ENCODE assay signal across 8 cellular contexts in the genomic region with DNA sequence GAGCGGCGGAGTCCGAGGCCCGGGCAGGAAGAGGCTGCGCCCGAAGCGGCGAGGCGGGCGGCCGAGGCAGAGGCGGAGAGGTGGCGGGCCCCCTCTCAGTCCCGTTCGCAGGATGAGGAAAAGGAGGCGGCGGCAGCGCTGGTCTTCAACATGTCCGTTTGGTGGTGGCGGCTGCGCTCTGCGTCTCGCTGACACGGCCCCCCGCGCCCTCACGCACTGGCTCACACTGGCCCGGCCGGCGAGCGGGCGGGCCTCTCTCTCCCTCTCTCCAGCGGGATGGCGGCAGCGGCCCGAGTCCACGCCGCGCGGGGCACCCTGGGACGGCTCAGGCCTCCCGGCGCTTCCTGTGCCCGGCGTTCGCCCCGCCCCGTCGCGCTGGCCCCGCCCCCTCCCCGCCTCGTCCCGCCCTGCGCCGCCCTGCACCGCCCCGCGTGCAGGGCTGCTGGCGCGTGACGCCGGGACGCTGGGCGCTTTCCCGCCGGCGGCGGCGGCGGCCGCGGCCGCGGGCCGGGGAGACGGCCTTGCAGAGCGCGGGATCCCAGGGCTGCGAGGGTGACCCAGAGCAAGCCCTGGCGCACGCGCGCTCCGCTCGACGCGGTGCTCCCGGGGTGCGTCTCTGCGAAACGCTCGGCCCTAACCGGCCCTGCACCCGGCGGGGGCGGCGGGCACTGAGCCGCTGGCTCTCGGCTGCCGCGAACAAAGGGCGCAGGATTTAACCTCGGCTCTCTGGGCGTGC. TPM values are rescaled to one million over a fixed set of nuclear protein-coding genes. Genes with fewer than 3 reads are reported as not detected.
DNase-seq lines count a peak whose midpoint lies in the region; TF ChIP-seq lines count a peak whose summit lies in the region.

A gene with protein sequence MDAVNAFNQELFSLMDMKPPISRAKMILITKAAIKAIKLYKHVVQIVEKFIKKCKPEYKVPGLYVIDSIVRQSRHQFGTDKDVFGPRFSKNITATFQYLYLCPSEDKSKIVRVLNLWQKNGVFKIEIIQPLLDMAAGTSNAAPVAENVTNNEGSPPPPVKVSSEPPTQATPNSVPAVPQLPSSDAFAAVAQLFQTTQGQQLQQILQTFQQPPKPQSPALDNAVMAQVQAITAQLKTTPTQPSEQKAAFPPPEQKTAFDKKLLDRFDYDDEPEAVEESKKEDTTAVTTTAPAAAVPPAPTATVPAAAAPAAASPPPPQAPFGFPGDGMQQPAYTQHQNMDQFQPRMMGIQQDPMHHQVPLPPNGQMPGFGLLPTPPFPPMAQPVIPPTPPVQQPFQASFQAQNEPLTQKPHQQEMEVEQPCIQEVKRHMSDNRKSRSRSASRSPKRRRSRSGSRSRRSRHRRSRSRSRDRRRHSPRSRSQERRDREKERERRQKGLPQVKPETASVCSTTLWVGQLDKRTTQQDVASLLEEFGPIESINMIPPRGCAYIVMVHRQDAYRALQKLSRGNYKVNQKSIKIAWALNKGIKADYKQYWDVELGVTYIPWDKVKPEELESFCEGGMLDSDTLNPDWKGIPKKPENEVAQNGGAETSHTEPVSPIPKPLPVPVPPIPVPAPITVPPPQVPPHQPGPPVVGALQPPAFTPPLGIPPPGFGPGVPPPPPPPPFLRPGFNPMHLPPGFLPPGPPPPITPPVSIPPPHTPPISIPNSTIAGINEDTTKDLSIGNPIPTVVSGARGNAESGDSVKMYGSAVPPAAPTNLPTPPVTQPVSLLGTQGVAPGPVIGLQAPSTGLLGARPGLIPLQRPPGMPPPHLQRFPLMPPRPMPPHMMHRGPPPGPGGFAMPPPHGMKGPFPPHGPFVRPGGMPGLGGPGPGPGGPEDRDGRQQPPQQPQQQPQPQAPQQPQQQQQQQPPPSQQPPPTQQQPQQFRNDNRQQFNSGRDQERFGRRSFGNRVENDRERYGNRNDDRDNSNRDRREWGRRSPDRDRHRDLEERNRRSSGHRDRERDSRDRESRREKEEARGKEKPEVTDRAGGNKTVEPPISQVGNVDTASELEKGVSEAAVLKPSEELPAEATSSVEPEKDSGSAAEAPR (minus strand): TSS at position 317 of the 736 bp plus-strand sequence. CDS start 426 bp downstream, outside the sequence.

- H3K27ac ChIP-seq in RWPE1, result peak within 1 kb of the TSS; percentile 95

- peak within 1 kb of the TSS; percentile 73 for H3K27ac Mint-ChIP-seq in nephron progenitor cell
- H3K27ac Mint-ChIP-seq in stimulated activated naive CD8-positive, alpha-beta T cell treated with anti-CD3 and anti-CD28 coated beads, Interleukin-15, Interleukin-2, amounts not matched to agents 100 ng/mL and 50 ng/mL, for 24 hours, result peak within 1 kb of the TSS; percentile 57

- H3K4me3 Mint-ChIP-seq in nephron progenitor cell, result no peak within 1 kb of the TSS
- no peak within 1 kb of the TSS for H3K4me3 Mint-ChIP-seq in stimulated activated naive CD8-positive, alpha-beta T cell treated with anti-CD3 and anti-CD28 coated beads, Interleukin-15, Interleukin-2, amounts not matched to agents 100 ng/mL and 50 ng/mL, for 24 hours

- H3K4me3 ChIP-seq in fibroblast of the aortic adventitia (ENCODE audit: low read depth, low read length), result peak within 1 kb of the TSS; percentile 76

- DNase-seq in ELR (ENCODE audit: low read depth) (peak; percentile 89), H4 (ENCODE audit: low spot score) (peak; percentile 84), LHCN-M2 (ENCODE audit: low read depth) (peak; percentile 91), RWPE1 (ENCODE audit: low spot score) (peak; percentile 94), fibroblast of the aortic adventitia (ENCODE audit: low read depth) (peak; percentile 84), nephron progenitor cell (peak; percentile 90)
- DNase-seq in activated effector memory CD4-positive, alpha-beta T cell treated with anti-CD3 and anti-CD28 coated beads, Interleukin-2, amount 50 U/mL, for 16 hours, result peak; percentile 93

- H3K27me3 Mint-ChIP-seq in nephron progenitor cell (ENCODE audit: low read depth, poor library complexity), result peaks cover 4% of the 10 kb centered on the region
- no peaks in the 10 kb centered on the region for H3K27me3 Mint-ChIP-seq in stimulated activated naive CD8-positive, alpha-beta T cell treated with anti-CD3 and anti-CD28 coated beads, Interleukin-15, Interleukin-2, amounts not matched to agents 100 ng/mL and 50 ng/mL, for 24 hours

- TF ChIP-seq CTCF in RWPE1 (conservative IDR thresholded peaks at IDR 0.05; ENCODE audit: low read depth) (no peak), fibroblast of the aortic adventitia (IDR thresholded peaks at IDR 0.05; ENCODE audit: insufficient read depth, low read length) (no peak), nephron progenitor cell (IDR thresholded peaks at IDR 0.05) (no peak)

- POLR2A ChIA-PET in RWPE1 (lab: Yijun Ruan, JAX; ENCODE audit: low non-redundant PET), result interaction anchor here (0.6 to 1.0 kb wide), 3 partner anchors 10 to 128 kb away, joined by 3 read pairs; no protein-coding TSS in a partner anchor

- H3K4me1 Mint-ChIP-seq in nephron progenitor cell, result peaks cover 16% of the 10 kb centered on the region
- H3K4me1 Mint-ChIP-seq in stimulated activated naive CD8-positive, alpha-beta T cell treated with anti-CD3 and anti-CD28 coated beads, Interleukin-15, Interleukin-2, amounts not matched to agents 100 ng/mL and 50 ng/mL, for 24 hours (ENCODE audit: low read depth), result peaks cover 18% of the 10 kb centered on the region

- CTCF ChIA-PET in RWPE1 (lab: Yijun Ruan, JAX), result no interaction called here

- H3K36me3 Mint-ChIP-seq in nephron progenitor cell (ENCODE audit: low read depth), result no peaks in the 10 kb centered on the region
- no peaks in the 10 kb centered on the region for H3K36me3 Mint-ChIP-seq in stimulated activated naive CD8-positive, alpha-beta T cell treated with anti-CD3 and anti-CD28 coated beads, Interleukin-15, Interleukin-2, amounts not matched to agents 100 ng/mL and 50 ng/mL, for 24 hours (ENCODE audit: low read depth)

- no peaks in the 10 kb centered on the region for H3K9me3 Mint-ChIP-seq in nephron progenitor cell
- no peaks in the 10 kb centered on the region for H3K9me3 Mint-ChIP-seq in stimulated activated naive CD8-positive, alpha-beta T cell treated with anti-CD3 and anti-CD28 coated beads, Interleukin-15, Interleukin-2, amounts not matched to agents 100 ng/mL and 50 ng/mL, for 24 hours

RNA-seq across cellular contexts. Expression of the gene that starts here (rescaled TPM):
- total RNA-seq in H4 (2014; rRNA removed; shearing (Covaris generic)), result 1.6 and 3.1 TPM in 2 replicates
- 5.8 and 7.1 TPM in 2 replicates for total RNA-seq in LHCN-M2 (2014; rRNA removed)
- polyA plus RNA-seq in LHCN-M2 (2012), result 9.9 TPM
- 4.5 and 14.5 TPM in 2 replicates for total RNA-seq in fibroblast of the aortic adventitia (ENCODE audit: low replicate concordance)

Comparison
In these comparisons a context has a peak if more than half of its experiments do, and no peak if none do; other contexts are left out.
1. Peak in every context shown above with its lines: DNase-seq, H3K4me3 ChIP-seq and H3K27ac ChIP-seq.